ENCODE assay signal across 2 cellular contexts in genomic region chr15:82172506-82172905, GRCh38.
TF ChIP-seq lines count a peak whose summit lies in the region.

No MANE protein-coding gene starts in this region.

TF ChIP-seq in HCT116, 20 proteins besides CTCF, POLR2A, EP300 and RAD21:
- peak; percentile 27; the same call in 1 of the 2 replicates for TF ChIP-seq FOSL1 (IDR thresholded peaks at IDR 0.05; ENCODE audit: low read depth)
- peak; percentile 26; the same call in 1 of the 2 replicates for TF ChIP-seq JUND (IDR thresholded peaks at IDR 0.05)
- TF ChIP-seq CEBPB (IDR thresholded peaks at IDR 0.05; ENCODE audit: low read depth) = no peak

TF ChIP-seq in endothelial cell of umbilical vein, 7 proteins besides CTCF, POLR2A, EP300 and RAD21:
- TF ChIP-seq FOS (IDR thresholded peaks at IDR 0.05; ENCODE audit: borderline replicate concordance, insufficient read depth, low read length) = no peak
- no peak for TF ChIP-seq MYC (IDR thresholded peaks at IDR 0.05; ENCODE audit: low read depth, low read length)
- TF ChIP-seq JUN (IDR thresholded peaks at IDR 0.05; ENCODE audit: borderline replicate concordance, insufficient read depth, insufficient read length, low read depth) = peak; percentile 14
